In the genomic region with DNA sequence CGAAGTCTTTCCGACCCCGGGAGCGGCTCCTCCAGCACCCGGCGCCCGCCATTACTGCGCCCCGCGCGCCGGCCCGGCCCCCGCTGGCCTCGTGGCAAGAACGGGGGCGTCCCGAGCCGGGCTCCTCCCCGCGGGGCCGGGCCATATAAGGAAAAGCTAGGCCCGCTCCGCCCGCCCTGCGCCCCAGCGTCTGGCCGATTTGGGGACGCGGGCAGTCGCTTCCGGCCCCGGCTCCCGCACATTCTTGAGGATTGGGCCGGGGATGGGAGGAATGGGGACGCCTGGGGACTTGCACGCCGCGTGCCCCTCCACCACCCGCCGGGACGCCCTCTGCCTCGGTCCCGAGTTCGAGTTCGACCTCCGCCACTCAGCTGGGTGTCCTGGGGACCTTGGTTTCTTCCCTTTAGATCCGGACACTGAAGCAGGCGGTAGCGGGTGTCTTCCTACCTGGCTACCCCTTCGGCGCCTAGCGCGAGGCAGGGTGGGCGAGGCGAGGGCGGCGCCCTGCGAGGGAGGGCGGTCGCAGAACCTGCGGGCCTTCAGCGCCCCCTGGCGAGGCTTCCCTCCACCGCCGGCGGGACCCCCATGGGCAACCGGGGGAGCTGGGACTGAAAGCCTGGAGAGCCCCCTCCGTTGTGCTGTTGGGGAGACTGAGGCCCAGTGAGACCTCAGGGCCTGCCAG, we compare ENCODE assay signal across 8 cellular contexts. TPM values are rescaled to one million over a fixed set of nuclear protein-coding genes. Genes with fewer than 3 reads are reported as not detected.
DNase-seq lines count a peak whose midpoint lies in the region; ATAC-seq, FAIRE-seq and TF ChIP-seq lines count a peak whose summit lies in the region.

No MANE protein-coding gene starts in this region.

- peak; percentile 93 for FAIRE-seq in GM18507 (lab: Jason Lieb, UNC)

- peaks cover 4 to 68% (median 13%) of the 10 kb centered on the region in 4 donors for H3K4me1 ChIP-seq in Peyer's patch
- peaks cover 17 to 85% (median 68%) of the 10 kb centered on the region in 5 donors for H3K4me1 ChIP-seq in subcutaneous abdominal adipose tissue (ENCODE audit: control insufficient read depth in 5 of 5, insufficient read depth in 5 of 5, low read length in 5 of 5)

- ATAC-seq in HG02973 (IDR thresholded peaks at IDR 0.05; ENCODE audit: unreplicated experiment): peak; percentile 61

- peak; percentile 84 for DNase-seq in GM18507 (ENCODE audit: extremely low spot score, insufficient read length, low read depth)
- DNase-seq in Peyer's patch: peak; percentile 90 to 95 (median 90)
- peak; percentile 95 for DNase-seq in activated effector memory CD4-positive, alpha-beta T cell treated with anti-CD3 and anti-CD28 coated beads, Interleukin-2, amount 50 U/mL, for 16 hours
- DNase-seq in fibroblast of villous mesenchyme (ENCODE audit: low read depth): peak; percentile 82
- peak; percentile 85 for DNase-seq in neural crest cell (ENCODE audit: low read depth, low spot score)
- DNase-seq in NCI-H2081 treated with DMSO at 0.1 percent for 48 hours (lab: John Stamatoyannopoulos, UW): no peak

- H3K4me3 Mint-ChIP-seq in neural crest cell: peak overlapping the region; percentile 97

- H3K27me3 ChIP-seq in Peyer's patch (no peaks in the 10 kb centered on the region), subcutaneous abdominal adipose tissue (ENCODE audit: control insufficient read depth in 5 of 5, insufficient read depth in 4 of 5, low read length in 5 of 5) (no peaks in the 10 kb centered on the region)

- H3K9ac ChIP-seq in subcutaneous abdominal adipose tissue (ENCODE audit: low read length in 5 of 5): peak overlapping the region in 4 of 5 donors; percentile 69 to 94 (median 79)

- peak overlapping the region; percentile 59 to 85 (median 71) for H3K4me3 ChIP-seq in Peyer's patch
- H3K4me3 ChIP-seq in fibroblast of villous mesenchyme (ENCODE audit: low read depth, low read length): peak overlapping the region; percentile 76
- peak overlapping the region; percentile 68 to 91 (median 79) for H3K4me3 ChIP-seq in subcutaneous abdominal adipose tissue (ENCODE audit: low read depth in 1 of 5, low read length in 5 of 5)

- H3K36me3 ChIP-seq in Peyer's patch (peaks cover 0 to 25% (median 0%) of the 10 kb centered on the region in 3 donors), subcutaneous abdominal adipose tissue (ENCODE audit: control insufficient read depth in 5 of 5, insufficient read depth in 5 of 5, low read length in 5 of 5) (peaks cover 0 to 38% (median 34%) of the 10 kb centered on the region in 5 donors)

- H3K36me3 Mint-ChIP-seq in neural crest cell (ENCODE audit: low read depth): no peaks in the 10 kb centered on the region

- peaks cover 47% of the 10 kb centered on the region for H3K4me1 Mint-ChIP-seq in neural crest cell

- peak overlapping the region; percentile 85 to 94 (median 93) for H3K27ac ChIP-seq in Peyer's patch
- peak overlapping the region; percentile 89 for H3K27ac ChIP-seq in subcutaneous abdominal adipose tissue (ENCODE audit: low read depth, low read length)

- H3K27me3 Mint-ChIP-seq in neural crest cell (ENCODE audit: low read depth): peaks cover 5% of the 10 kb centered on the region

- H3K9me3 ChIP-seq in Peyer's patch: no peaks in the 10 kb centered on the region
- H3K9me3 ChIP-seq in subcutaneous abdominal adipose tissue (ENCODE audit: control insufficient read depth in 5 of 5, low read length in 5 of 5): no peaks in the 10 kb centered on the region

- TF ChIP-seq POLR2A in Peyer's patch (IDR thresholded peaks at IDR 0.05): peak; percentile 37 to 62

- no peaks in the 10 kb centered on the region for H3K9me3 Mint-ChIP-seq in neural crest cell

- peak overlapping the region; percentile 95 for H3K27ac Mint-ChIP-seq in neural crest cell (ENCODE audit: unreplicated experiment)

- TF ChIP-seq CTCF in Peyer's patch (IDR thresholded peaks at IDR 0.05): peak; percentile 70 to 91 (median 86)
- peak; percentile 78 for TF ChIP-seq CTCF in fibroblast of villous mesenchyme (IDR thresholded peaks at IDR 0.05; ENCODE audit: insufficient read depth, low read depth, low read length)
- peak; percentile 93 for TF ChIP-seq CTCF in neural crest cell (conservative IDR thresholded peaks at IDR 0.05)

RNA-seq across cellular contexts. Expression of gene SMTN, which starts 3.8 kb away (rescaled TPM):
- total RNA-seq in Peyer's patch: 100 to 1,000 TPM in 1 of 4 donors, 10 to 100 TPM in 3; 23.1 to 124 (median 75.9) TPM
- 75.7 and 94.1 TPM in 2 replicates for total RNA-seq in fibroblast of villous mesenchyme
- 53.8 and 55.0 TPM in 2 replicates for total RNA-seq in neural crest cell

RNA-seq across cellular contexts. Expression of gene SELENOM, which starts 22.4 kb away (rescaled TPM):
- total RNA-seq in Peyer's patch (10 to 100 TPM; 31.4 to 89.1 (median 43.7) TPM), fibroblast of villous mesenchyme (152 and 155 TPM in 2 replicates), neural crest cell (9.1 and 10.1 TPM in 2 replicates)

RNA-seq across cellular contexts. Expression of gene INPP5J, which starts 37.8 kb away (rescaled TPM):
- total RNA-seq in Peyer's patch: 100 to 1,000 TPM in 3 of 4 donors, 10 to 100 TPM in 1; 18.2 to 203 (median 156) TPM
- total RNA-seq in fibroblast of villous mesenchyme: 0.43 and 0.97 TPM in 2 replicates
- 4.5 and 4.7 TPM in 2 replicates for total RNA-seq in neural crest cell

RNA-seq across cellular contexts. Expression of gene PLA2G3, which starts 55.4 kb away (rescaled TPM):
- total RNA-seq in Peyer's patch (not detected), fibroblast of villous mesenchyme (0.32 and 0.43 TPM in 2 replicates), neural crest cell (24.3 and 24.7 TPM in 2 replicates)
